Comparison of ENCODE assay signal across 10 cellular contexts in the genomic region with DNA sequence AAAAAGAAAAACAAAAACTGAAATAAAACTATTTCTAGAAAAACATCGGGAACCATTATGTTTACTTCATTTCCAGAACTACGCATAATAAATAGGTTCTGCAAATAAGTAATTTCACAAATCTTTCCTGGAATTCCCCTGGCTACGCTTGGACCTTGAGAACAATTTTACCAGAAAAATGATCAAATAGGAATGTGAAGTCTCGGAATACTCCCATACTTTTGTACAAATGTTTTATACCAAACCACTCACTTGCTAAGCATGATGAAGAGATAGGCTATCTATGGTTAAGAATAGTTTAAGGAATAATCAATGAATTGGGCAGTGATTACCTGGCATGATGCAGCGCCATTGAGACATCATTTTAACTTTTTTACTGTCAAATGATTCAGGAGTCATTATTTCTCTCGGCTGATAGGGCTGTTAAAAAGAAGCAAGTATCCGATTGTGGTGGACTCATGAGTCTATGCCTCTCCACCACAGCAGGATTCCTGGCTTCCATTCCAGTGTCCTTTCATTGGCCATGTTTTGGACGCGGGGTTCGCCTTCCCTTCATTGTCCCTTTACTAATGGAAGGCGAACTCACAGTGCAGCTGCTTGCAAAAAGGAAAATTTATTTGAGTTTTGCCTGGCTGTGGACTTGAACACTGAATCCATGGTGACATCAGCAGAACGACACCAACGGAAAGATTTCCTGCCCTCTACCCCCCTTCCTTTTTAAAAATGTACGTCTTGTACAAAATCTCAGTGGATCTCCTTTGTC. TPM values are rescaled to one million over a fixed set of nuclear protein-coding genes. Genes with fewer than 3 reads are reported as not detected.
DNase-seq lines count a peak whose midpoint lies in the region; ATAC-seq and TF ChIP-seq lines count a peak whose summit lies in the region.
"Had no signal": no experiment of that assay in that cellular context is flagged by ENCODE, and none has a peak within 500 bp of the region (broad histone marks: within the 10 kb centered on the region; RNA-seq: fewer than 3 reads in every experiment).

No MANE protein-coding gene starts in this region.

- no peak for TF ChIP-seq POLR2A in testis (IDR thresholded peaks at IDR 0.05)

- H3K4me3 ChIP-seq in MG63, result peak overlapping the region; percentile 61
- H3K4me3 ChIP-seq in testis, result peak overlapping the region; percentile 31 to 39

- no peaks in the 10 kb centered on the region for H3K9me3 ChIP-seq in MG63
- no peaks in the 10 kb centered on the region for H3K9me3 ChIP-seq in testis

- peaks cover 37% of the 10 kb centered on the region for H3K4me1 ChIP-seq in testis

- no peak overlapping the region for H3K27ac Mint-ChIP-seq in nephron progenitor cell

- peak overlapping the region; percentile 92 for H3K27ac ChIP-seq in layer of hippocampus (ENCODE audit: low read depth, low read length)
- H3K27ac ChIP-seq in testis, result peak overlapping the region; percentile 85 to 91

- no peaks in the 10 kb centered on the region for H3K9me3 Mint-ChIP-seq in nephron progenitor cell

- H3K27me3 Mint-ChIP-seq in nephron progenitor cell (ENCODE audit: low read depth, poor library complexity), result peaks cover 4% of the 10 kb centered on the region

- no peak overlapping the region for H3K4me3 Mint-ChIP-seq in nephron progenitor cell

- intact Hi-C loops in testis (cut with DNase I; ENCODE audit: low total_unique reads), result no loop called here

- peaks cover 85% of the 10 kb centered on the region for H3K36me3 ChIP-seq in MG63
- no peaks in the 10 kb centered on the region for H3K36me3 ChIP-seq in testis (ENCODE audit: low read depth, missing control alignments)

- WGBS in testis, 2 donors, result 59 to 69% methylated on average over 14 of the region's 14 CpGs

- no peaks in the 10 kb centered on the region for H3K27me3 ChIP-seq in MG63
- H3K27me3 ChIP-seq in layer of hippocampus (ENCODE audit: control insufficient read depth, insufficient read depth, low read length), result no peaks in the 10 kb centered on the region
- no peaks in the 10 kb centered on the region for H3K27me3 ChIP-seq in testis

- H3K36me3 Mint-ChIP-seq in nephron progenitor cell (ENCODE audit: low read depth), result no peaks in the 10 kb centered on the region

- TF ChIP-seq CTCF in testis (IDR thresholded peaks at IDR 0.05), result no peak
- TF ChIP-seq CTCF in nephron progenitor cell (IDR thresholded peaks at IDR 0.05), result no peak

- DNase-seq in MG63, result peak; percentile 62
- peak; percentile 54 for DNase-seq in astrocyte of the hippocampus (ENCODE audit: low read depth, low spot score)
- DNase-seq in testis, result no peak
- DNase-seq in AG20443 (ENCODE audit: low spot score), result no peak
- no peak for DNase-seq in nephron progenitor cell
- DNase-seq: islet precursor cell had no signal

- peaks cover 37% of the 10 kb centered on the region for H3K4me1 Mint-ChIP-seq in nephron progenitor cell

- ATAC-seq in GM18870 (IDR thresholded peaks at IDR 0.05; ENCODE audit: unreplicated experiment), result no peak

RNA-seq across cellular contexts. Expression of gene BLID, which starts 39.9 kb away (rescaled TPM):
- not detected in 2 replicates for total RNA-seq in MG63 (2014; rRNA removed; shearing (Covaris generic); ENCODE audit: low replicate concordance)
- total RNA-seq in testis, result 1 to 10 TPM; 2.8 to 4.6 TPM
- not detected for polyA plus RNA-seq in testis (ENCODE audit: insufficient read depth, low read depth, low replicate concordance)
- total RNA-seq: T-helper 2 cell treated with Interferon-gamma antibody and Interleukin-4, amounts not matched to agents 100 ng/mL and 5 ng/mL, for 36 hours had no signal
- polyA plus RNA-seq: esophagus had no signal

Comparison
In these comparisons a context has a peak if more than half of its experiments do, and no peak if none do; other contexts are left out.
1. DNase-seq: peak in MG63 (single experiment) and astrocyte of the hippocampus (single experiment); none in testis (single experiment), AG20443 (single experiment) and nephron progenitor cell (single experiment).